1 cellular context compared by ENCODE assay signal in the genomic region with DNA sequence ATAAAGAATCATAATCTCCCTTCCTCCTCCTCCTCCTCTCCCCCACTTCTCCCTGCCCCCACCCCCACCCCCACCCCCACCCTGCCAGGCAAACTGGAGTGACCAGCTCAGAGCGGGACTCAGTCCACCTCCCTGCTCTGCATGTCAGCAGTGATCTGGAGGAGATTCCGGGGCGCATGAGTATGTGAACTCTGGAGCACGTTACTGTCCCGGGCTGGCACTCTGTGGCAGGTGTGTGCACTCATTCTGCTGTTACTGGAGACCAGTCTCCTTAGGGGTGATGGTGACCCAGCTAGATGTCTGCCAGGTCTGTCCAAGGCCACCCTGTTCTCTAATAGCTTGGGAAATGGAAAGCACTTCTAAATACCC.
TF ChIP-seq lines count a peak whose summit lies in the region.

No MANE protein-coding gene starts in this region.

TF ChIP-seq in H1, 55 proteins besides CTCF, POLR2A, EP300 and RAD21:
- TF ChIP-seq SUZ12 (IDR thresholded peaks at IDR 0.05; ENCODE audit: low read length): no peak
- no peak for TF ChIP-seq NRF1 (IDR thresholded peaks at IDR 0.05; ENCODE audit: low read depth, low read length)
- no peak for TF ChIP-seq SP4 (IDR thresholded peaks at IDR 0.05; ENCODE audit: low read length)
- no peak for TF ChIP-seq BCL11A (IDR thresholded peaks at IDR 0.05; ENCODE audit: low read depth in 2 of 2, low read length in 2 of 2)
- TF ChIP-seq TCF12 (IDR thresholded peaks at IDR 0.05; ENCODE audit: low read depth, low read length): no peak
- TF ChIP-seq RXRA (IDR thresholded peaks at IDR 0.05; ENCODE audit: insufficient read depth, low read depth, low read length): no peak
- TF ChIP-seq SIRT6 (IDR thresholded peaks at IDR 0.05; ENCODE audit: low read length): no peak
- TF ChIP-seq CBX5 (IDR thresholded peaks at IDR 0.05; ENCODE audit: low read depth, low read length): no peak
- no peak for TF ChIP-seq SP2 (IDR thresholded peaks at IDR 0.05; ENCODE audit: low read length)
- no peak for TF ChIP-seq RNF2 (IDR thresholded peaks at IDR 0.05; ENCODE audit: borderline replicate concordance, low read depth, low read length, missing control alignments, poor library complexity, severe bottlenecking)
- no peak for TF ChIP-seq EZH2 (IDR thresholded peaks at IDR 0.05; ENCODE audit: low read depth, low read length, severe bottlenecking)
- no peak for TF ChIP-seq TAF7 (optimal IDR thresholded peaks at IDR 0.05; ENCODE audit: borderline replicate concordance, low read depth, low read length)
- TF ChIP-seq ASH2L (IDR thresholded peaks at IDR 0.05; ENCODE audit: low read length): no peak
- TF ChIP-seq SIN3A (conservative IDR thresholded peaks at IDR 0.05 in 1 of 2, IDR thresholded peaks at IDR 0.05 in 1 of 2; ENCODE audit: low read depth in 1 of 2, low read length in 2 of 2): no peak
- no peak for TF ChIP-seq SP1 (IDR thresholded peaks at IDR 0.05; ENCODE audit: low read depth, low read length)
- TF ChIP-seq CHD1 (IDR thresholded peaks at IDR 0.05; ENCODE audit: low read depth, low read length): no peak
- no peak for TF ChIP-seq FOSL1 (IDR thresholded peaks at IDR 0.05; ENCODE audit: insufficient read depth, low read depth, low read length)
- TF ChIP-seq NANOG (IDR thresholded peaks at IDR 0.05; ENCODE audit: insufficient read depth, low read depth, low read length, poor library complexity, severe bottlenecking): no peak
- no peak for TF ChIP-seq JUN (IDR thresholded peaks at IDR 0.05; ENCODE audit: low read depth, low read length)
